In the genomic region with DNA sequence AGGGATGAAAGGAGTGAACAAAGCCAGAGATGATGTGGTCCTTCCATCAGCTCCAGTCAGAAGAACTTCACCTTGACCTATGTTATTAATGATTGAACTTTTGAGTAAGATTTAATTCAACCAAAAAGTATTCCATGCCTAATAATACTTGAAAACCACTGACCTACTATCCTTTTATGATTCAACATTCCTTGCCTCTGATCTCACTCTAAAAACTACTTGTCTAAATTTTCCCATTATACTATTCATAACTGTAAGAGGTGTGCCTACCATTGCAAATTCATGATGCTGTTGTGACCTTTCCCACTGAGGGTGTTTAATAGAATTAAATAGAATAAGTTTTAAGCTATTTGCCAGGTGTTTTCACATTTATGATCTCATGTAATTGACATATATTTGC, we compare ENCODE assay signal across 14 cellular contexts.
"Had no signal": no experiment of that assay in that cellular context is flagged by ENCODE, and none has a peak within 500 bp of the region (broad histone marks: within the 10 kb centered on the region; RNA-seq: fewer than 3 reads in every experiment).

No MANE protein-coding gene starts in this region.

- DNase-seq: activated CD4-positive, alpha-beta memory T cell treated with anti-CD3 and anti-CD28 coated beads for 36 hours; activated CD4-positive, CD25-positive, alpha-beta regulatory T cell treated with anti-CD3 and anti-CD28 coated beads, Interleukin-2, amount 50 U/mL, for 72 hours; activated gamma-delta T cell; activated naive CD8-positive, alpha-beta T cell treated with anti-CD3 and anti-CD28 coated beads for 36 hours; activated T-cell treated with anti-CD3 and anti-CD28 coated beads, Interleukin-2, amount 50 U/mL, for 48 hours; gastrocnemius medialis; naive B cell; posterior cingulate gyrus; T-helper 9 cell; thyroid gland; uterus had no signal

- FAIRE-seq: colon, keratinocyte had no signal

- ATAC-seq: gastrocnemius medialis; stimulated activated effector memory CD8-positive, alpha-beta T cell treated with anti-CD3 and anti-CD28 coated beads, Interleukin-12 subunit alpha, Interleukin-12 subunit beta, amount 100 ng/mL, for 72 hours had no signal
